In the genomic region with DNA sequence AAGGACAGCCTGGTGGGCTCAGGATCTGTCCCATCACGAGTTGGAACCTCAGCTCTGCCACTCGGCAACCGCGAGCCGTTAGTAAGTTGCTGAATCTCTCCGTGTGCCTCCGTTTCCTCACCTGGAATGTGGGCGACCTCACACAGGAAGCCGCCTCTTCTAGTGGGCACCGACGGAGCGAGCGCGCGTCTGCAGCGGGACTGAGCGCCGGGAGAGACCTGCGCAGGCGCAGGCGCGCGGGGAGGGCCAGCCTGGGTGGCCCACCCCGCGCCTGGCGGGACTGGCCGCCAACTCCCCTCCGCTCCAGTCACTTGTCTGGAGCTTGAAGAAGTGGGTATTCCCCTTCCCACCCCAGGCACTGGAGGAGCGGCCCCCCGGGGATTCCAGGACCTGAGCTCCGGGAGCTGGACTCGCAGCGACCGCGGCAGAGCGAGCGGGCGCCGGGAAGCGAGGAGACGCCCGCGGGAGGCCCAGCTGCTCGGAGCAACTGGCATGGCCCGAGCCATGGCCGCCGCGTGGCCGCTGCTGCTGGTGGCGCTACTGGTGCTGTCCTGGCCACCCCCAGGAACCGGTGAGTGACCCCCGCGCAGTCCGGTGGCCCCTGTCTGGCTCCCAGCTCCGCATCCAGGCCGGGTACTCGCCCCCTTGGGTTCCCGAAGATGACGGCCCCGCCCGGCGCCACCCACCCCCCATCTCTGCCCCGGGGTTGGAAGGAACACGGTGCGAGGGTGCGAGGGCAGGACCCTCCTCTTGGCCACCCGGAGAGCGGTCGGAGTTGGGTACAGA, we compare ENCODE assay signal across 1 cellular context.
TF ChIP-seq lines count a peak whose summit lies in the region.

A gene with protein sequence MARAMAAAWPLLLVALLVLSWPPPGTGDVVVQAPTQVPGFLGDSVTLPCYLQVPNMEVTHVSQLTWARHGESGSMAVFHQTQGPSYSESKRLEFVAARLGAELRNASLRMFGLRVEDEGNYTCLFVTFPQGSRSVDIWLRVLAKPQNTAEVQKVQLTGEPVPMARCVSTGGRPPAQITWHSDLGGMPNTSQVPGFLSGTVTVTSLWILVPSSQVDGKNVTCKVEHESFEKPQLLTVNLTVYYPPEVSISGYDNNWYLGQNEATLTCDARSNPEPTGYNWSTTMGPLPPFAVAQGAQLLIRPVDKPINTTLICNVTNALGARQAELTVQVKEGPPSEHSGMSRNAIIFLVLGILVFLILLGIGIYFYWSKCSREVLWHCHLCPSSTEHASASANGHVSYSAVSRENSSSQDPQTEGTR (plus strand): TSS at position 306 of the 786 bp plus-strand sequence. CDS start 187 bp downstream, at position 493.

TF ChIP-seq in HEK293, 187 proteins besides CTCF, POLR2A, EP300 and RAD21 (continued from another document and continues in another):
- TF ChIP-seq ZFP69B (tag by site-specific recombination; IDR thresholded peaks at IDR 0.05), result peak; percentile 27; the same call in 1 of the 2 replicates
- TF ChIP-seq, protein P1, sequence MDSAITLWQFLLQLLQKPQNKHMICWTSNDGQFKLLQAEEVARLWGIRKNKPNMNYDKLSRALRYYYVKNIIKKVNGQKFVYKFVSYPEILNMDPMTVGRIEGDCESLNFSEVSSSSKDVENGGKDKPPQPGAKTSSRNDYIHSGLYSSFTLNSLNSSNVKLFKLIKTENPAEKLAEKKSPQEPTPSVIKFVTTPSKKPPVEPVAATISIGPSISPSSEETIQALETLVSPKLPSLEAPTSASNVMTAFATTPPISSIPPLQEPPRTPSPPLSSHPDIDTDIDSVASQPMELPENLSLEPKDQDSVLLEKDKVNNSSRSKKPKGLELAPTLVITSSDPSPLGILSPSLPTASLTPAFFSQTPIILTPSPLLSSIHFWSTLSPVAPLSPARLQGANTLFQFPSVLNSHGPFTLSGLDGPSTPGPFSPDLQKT (IDR thresholded peaks at IDR 0.05; ENCODE audit: borderline replicate concordance, low read depth, low read length), result no peak
- TF ChIP-seq, protein P2, sequence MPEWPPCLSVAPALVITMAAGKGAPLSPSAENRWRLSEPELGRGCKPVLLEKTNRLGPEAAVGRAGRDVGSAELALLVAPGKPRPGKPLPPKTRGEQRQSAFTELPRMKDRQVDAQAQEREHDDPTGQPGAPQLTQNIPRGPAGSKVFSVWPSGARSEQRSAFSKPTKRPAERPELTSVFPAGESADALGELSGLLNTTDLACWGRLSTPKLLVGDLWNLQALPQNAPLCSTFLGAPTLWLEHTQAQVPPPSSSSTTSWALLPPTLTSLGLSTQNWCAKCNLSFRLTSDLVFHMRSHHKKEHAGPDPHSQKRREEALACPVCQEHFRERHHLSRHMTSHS (tag by site-specific recombination; IDR thresholded peaks at IDR 0.05), result no peak
- peak; percentile 26; the same call in 1 of the 2 replicates for TF ChIP-seq SP3 (tag by site-specific recombination; IDR thresholded peaks at IDR 0.05)
- no peak for TF ChIP-seq ZNF140 (tag by site-specific recombination; IDR thresholded peaks at IDR 0.05)
- peak; percentile 60; the same call in 1 of the 2 replicates for TF ChIP-seq YY1 (tag by site-specific recombination; IDR thresholded peaks at IDR 0.05)
- no peak for TF ChIP-seq MYNN (tag by site-specific recombination; IDR thresholded peaks at IDR 0.05; ENCODE audit: borderline replicate concordance)
- 0 out of 2 replicates have a peak, but pooled peaks have one; percentile 11 for TF ChIP-seq ZNF792 (tag by site-specific recombination; IDR thresholded peaks at IDR 0.05)
- peak; percentile 94 for TF ChIP-seq GLIS1 (tag by site-specific recombination; IDR thresholded peaks at IDR 0.05)
- no peak for TF ChIP-seq ZNF404 (tag by site-specific recombination; IDR thresholded peaks at IDR 0.05)
- TF ChIP-seq KLF9 (tag by site-specific recombination; IDR thresholded peaks at IDR 0.05; ENCODE audit: low read depth), result peak; percentile 24; the same call in 1 of the 2 replicates
- TF ChIP-seq ZNF510 (tag by site-specific recombination; IDR thresholded peaks at IDR 0.05; ENCODE audit: insufficient replicate concordance), result no peak
- no peak for TF ChIP-seq ZNF416 (tag by site-specific recombination; IDR thresholded peaks at IDR 0.05)
- no peak for TF ChIP-seq ZNF768 (tag by site-specific recombination; IDR thresholded peaks at IDR 0.05)
- TF ChIP-seq, protein P3, sequence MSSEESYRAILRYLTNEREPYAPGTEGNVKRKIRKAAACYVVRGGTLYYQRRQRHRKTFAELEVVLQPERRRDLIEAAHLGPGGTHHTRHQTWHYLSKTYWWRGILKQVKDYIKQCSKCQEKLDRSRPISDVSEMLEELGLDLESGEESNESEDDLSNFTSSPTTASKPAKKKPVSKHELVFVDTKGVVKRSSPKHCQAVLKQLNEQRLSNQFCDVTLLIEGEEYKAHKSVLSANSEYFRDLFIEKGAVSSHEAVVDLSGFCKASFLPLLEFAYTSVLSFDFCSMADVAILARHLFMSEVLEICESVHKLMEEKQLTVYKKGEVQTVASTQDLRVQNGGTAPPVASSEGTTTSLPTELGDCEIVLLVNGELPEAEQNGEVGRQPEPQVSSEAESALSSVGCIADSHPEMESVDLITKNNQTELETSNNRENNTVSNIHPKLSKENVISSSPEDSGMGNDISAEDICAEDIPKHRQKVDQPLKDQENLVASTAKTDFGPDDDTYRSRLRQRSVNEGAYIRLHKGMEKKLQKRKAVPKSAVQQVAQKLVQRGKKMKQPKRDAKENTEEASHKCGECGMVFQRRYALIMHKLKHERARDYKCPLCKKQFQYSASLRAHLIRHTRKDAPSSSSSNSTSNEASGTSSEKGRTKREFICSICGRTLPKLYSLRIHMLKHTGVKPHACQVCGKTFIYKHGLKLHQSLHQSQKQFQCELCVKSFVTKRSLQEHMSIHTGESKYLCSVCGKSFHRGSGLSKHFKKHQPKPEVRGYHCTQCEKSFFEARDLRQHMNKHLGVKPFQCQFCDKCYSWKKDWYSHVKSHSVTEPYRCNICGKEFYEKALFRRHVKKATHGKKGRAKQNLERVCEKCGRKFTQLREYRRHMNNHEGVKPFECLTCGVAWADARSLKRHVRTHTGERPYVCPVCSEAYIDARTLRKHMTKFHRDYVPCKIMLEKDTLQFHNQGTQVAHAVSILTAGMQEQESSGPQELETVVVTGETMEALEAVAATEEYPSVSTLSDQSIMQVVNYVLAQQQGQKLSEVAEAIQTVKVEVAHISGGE (tag by site-specific recombination; conservative IDR thresholded peaks at IDR 0.05; ENCODE audit: low read depth), result 0 out of 2 replicates have a peak, but pooled peaks have one; percentile 21
- no peak for TF ChIP-seq ZNF670 (tag by site-specific recombination; IDR thresholded peaks at IDR 0.05; ENCODE audit: low read depth)
- peak; percentile 65 for TF ChIP-seq ZBTB8A (tag by site-specific recombination; IDR thresholded peaks at IDR 0.05)
- TF ChIP-seq, protein P4, sequence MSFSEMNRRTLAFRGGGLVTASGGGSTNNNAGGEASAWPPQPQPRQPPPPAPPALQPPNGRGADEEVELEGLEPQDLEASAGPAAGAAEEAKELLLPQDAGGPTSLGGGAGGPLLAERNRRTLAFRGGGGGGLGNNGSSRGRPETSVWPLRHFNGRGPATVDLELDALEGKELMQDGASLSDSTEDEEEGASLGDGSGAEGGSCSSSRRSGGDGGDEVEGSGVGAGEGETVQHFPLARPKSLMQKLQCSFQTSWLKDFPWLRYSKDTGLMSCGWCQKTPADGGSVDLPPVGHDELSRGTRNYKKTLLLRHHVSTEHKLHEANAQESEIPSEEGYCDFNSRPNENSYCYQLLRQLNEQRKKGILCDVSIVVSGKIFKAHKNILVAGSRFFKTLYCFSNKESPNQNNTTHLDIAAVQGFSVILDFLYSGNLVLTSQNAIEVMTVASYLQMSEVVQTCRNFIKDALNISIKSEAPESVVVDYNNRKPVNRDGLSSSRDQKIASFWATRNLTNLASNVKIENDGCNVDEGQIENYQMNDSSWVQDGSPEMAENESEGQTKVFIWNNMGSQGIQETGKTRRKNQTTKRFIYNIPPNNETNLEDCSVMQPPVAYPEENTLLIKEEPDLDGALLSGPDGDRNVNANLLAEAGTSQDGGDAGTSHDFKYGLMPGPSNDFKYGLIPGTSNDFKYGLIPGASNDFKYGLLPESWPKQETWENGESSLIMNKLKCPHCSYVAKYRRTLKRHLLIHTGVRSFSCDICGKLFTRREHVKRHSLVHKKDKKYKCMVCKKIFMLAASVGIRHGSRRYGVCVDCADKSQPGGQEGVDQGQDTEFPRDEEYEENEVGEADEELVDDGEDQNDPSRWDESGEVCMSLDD (tag by site-specific recombination; IDR thresholded peaks at IDR 0.05), result peak; percentile 70; the same call in 1 of the 2 replicates
- no peak for TF ChIP-seq ZNF114 (tag by site-specific recombination; IDR thresholded peaks at IDR 0.05)
- TF ChIP-seq ZNF426 (tag by site-specific recombination; IDR thresholded peaks at IDR 0.05), result no peak
- TF ChIP-seq KLF16 (tag by site-specific recombination; IDR thresholded peaks at IDR 0.05), result peak; percentile 67
- 0 out of 2 replicates have a peak, but pooled peaks have one; percentile 45 for TF ChIP-seq BCL11B (tag by site-specific recombination; IDR thresholded peaks at IDR 0.05; ENCODE audit: low read depth)
- TF ChIP-seq, protein P5, sequence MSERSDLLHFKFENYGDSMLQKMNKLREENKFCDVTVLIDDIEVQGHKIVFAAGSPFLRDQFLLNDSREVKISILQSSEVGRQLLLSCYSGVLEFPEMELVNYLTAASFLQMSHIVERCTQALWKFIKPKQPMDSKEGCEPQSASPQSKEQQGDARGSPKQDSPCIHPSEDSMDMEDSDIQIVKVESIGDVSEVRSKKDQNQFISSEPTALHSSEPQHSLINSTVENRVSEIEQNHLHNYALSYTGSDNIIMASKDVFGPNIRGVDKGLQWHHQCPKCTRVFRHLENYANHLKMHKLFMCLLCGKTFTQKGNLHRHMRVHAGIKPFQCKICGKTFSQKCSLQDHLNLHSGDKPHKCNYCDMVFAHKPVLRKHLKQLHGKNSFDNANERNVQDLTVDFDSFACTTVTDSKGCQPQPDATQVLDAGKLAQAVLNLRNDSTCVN (tag by site-specific recombination; optimal IDR thresholded peaks at IDR 0.05), result peak; percentile 79
- TF ChIP-seq ZNF501 (tag by site-specific recombination; IDR thresholded peaks at IDR 0.05), result peak; percentile 39; the same call in 1 of the 2 replicates
- TF ChIP-seq ZNF777 (tag by site-specific recombination; IDR thresholded peaks at IDR 0.05; ENCODE audit: borderline replicate concordance), result 0 out of 2 replicates have a peak, but pooled peaks have one; percentile 49
- TF ChIP-seq ZBTB17 (tag by site-specific recombination; IDR thresholded peaks at IDR 0.05), result no peak
- TF ChIP-seq, protein P6, sequence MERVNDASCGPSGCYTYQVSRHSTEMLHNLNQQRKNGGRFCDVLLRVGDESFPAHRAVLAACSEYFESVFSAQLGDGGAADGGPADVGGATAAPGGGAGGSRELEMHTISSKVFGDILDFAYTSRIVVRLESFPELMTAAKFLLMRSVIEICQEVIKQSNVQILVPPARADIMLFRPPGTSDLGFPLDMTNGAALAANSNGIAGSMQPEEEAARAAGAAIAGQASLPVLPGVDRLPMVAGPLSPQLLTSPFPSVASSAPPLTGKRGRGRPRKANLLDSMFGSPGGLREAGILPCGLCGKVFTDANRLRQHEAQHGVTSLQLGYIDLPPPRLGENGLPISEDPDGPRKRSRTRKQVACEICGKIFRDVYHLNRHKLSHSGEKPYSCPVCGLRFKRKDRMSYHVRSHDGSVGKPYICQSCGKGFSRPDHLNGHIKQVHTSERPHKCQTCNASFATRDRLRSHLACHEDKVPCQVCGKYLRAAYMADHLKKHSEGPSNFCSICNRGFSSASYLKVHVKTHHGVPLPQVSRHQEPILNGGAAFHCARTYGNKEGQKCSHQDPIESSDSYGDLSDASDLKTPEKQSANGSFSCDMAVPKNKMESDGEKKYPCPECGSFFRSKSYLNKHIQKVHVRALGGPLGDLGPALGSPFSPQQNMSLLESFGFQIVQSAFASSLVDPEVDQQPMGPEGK (tag by site-specific recombination; IDR thresholded peaks at IDR 0.05), result peak; percentile 89
- peak; percentile 91 for TF ChIP-seq IKZF3 (tag by site-specific recombination; IDR thresholded peaks at IDR 0.05)
- TF ChIP-seq ZNF394 (tag by site-specific recombination; IDR thresholded peaks at IDR 0.05; ENCODE audit: borderline replicate concordance), result peak; percentile 71; the same call in 1 of the 2 replicates
- TF ChIP-seq, protein P7, sequence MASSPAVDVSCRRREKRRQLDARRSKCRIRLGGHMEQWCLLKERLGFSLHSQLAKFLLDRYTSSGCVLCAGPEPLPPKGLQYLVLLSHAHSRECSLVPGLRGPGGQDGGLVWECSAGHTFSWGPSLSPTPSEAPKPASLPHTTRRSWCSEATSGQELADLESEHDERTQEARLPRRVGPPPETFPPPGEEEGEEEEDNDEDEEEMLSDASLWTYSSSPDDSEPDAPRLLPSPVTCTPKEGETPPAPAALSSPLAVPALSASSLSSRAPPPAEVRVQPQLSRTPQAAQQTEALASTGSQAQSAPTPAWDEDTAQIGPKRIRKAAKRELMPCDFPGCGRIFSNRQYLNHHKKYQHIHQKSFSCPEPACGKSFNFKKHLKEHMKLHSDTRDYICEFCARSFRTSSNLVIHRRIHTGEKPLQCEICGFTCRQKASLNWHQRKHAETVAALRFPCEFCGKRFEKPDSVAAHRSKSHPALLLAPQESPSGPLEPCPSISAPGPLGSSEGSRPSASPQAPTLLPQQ (tag by site-specific recombination; IDR thresholded peaks at IDR 0.05), result peak; percentile 58
- no peak for TF ChIP-seq ZNF629 (tag by site-specific recombination; IDR thresholded peaks at IDR 0.05)
- TF ChIP-seq REPIN1 (tag by site-specific recombination; IDR thresholded peaks at IDR 0.05; ENCODE audit: low read depth), result 0 out of 2 replicates have a peak, but pooled peaks have one; percentile 16
- no peak for TF ChIP-seq ZNF677 (tag by site-specific recombination; IDR thresholded peaks at IDR 0.05)
- TF ChIP-seq ZNF221 (tag by site-specific recombination; IDR thresholded peaks at IDR 0.05; ENCODE audit: borderline replicate concordance), result no peak
- TF ChIP-seq SP2 (tag by site-specific recombination; IDR thresholded peaks at IDR 0.05), result peak; percentile 34
- TF ChIP-seq, protein P8, sequence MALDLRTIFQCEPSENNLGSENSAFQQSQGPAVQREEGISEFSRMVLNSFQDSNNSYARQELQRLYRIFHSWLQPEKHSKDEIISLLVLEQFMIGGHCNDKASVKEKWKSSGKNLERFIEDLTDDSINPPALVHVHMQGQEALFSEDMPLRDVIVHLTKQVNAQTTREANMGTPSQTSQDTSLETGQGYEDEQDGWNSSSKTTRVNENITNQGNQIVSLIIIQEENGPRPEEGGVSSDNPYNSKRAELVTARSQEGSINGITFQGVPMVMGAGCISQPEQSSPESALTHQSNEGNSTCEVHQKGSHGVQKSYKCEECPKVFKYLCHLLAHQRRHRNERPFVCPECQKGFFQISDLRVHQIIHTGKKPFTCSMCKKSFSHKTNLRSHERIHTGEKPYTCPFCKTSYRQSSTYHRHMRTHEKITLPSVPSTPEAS (tag by site-specific recombination; IDR thresholded peaks at IDR 0.05), result no peak
- TF ChIP-seq, protein P9, sequence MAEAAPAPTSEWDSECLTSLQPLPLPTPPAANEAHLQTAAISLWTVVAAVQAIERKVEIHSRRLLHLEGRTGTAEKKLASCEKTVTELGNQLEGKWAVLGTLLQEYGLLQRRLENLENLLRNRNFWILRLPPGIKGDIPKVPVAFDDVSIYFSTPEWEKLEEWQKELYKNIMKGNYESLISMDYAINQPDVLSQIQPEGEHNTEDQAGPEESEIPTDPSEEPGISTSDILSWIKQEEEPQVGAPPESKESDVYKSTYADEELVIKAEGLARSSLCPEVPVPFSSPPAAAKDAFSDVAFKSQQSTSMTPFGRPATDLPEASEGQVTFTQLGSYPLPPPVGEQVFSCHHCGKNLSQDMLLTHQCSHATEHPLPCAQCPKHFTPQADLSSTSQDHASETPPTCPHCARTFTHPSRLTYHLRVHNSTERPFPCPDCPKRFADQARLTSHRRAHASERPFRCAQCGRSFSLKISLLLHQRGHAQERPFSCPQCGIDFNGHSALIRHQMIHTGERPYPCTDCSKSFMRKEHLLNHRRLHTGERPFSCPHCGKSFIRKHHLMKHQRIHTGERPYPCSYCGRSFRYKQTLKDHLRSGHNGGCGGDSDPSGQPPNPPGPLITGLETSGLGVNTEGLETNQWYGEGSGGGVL (tag by site-specific recombination; IDR thresholded peaks at IDR 0.05), result peak; percentile 51; the same call in 1 of the 2 replicates
